Comparison of ENCODE assay signal across 18 cellular contexts in genomic region chr3:134858516-134859035, GRCh38.
"Had no signal": no experiment of that assay in that cellular context is flagged by ENCODE, and none has a peak within 500 bp of the region (broad histone marks: within the 10 kb centered on the region; RNA-seq: fewer than 3 reads in every experiment).

No MANE protein-coding gene starts in this region.

- H3K9me3 ChIP-seq: MG63, SJSA1 had no signal

- DNase-seq: IMR-90, Karpas-422, KG1, MG63, NCI-H1436, NCI-H187, NCI-H2029, NCI-H226, NCI-H446, NCI-H510A, NCI-H524 treated with DMSO at 0.1 percent for 48 hours, NCI-H774, Right ventricle myocardium superior, RPMI8226, SIG-M5 had no signal

- H3K4me3 ChIP-seq: MG63, SJSA1, SK-N-MC had no signal

- H3K27ac ChIP-seq: SJSA1, SK-N-MC had no signal

- H3K4me1 ChIP-seq: SJSA1 had no signal

- H3K36me3 ChIP-seq: MG63, SJSA1 had no signal

- ATAC-seq: HepG2 had no signal
